In the genomic region with DNA sequence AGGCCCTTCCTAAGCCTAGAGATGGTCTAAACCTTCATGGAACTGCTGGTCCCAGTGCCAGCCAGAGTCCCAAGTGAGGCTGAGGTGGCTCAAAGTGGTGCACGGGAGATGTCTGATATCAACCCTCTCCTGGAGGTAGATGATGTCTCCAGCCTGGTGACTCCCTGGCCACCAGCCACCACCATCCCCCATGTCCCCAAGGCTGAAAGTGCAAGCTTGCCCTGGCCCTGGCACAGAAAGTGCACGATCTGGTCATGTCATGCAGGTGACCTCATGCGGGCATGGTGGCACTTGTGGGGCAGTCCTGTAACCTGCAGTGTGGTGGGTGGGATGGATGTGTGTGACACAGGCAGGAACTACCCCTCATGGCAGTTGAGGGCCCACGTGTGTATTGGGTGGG, we compare ENCODE assay signal across 2 cellular contexts. TPM values are rescaled to one million over a fixed set of nuclear protein-coding genes. Genes with fewer than 3 reads are reported as not detected.
"Had no signal": no experiment of that assay in that cellular context is flagged by ENCODE, and none has a peak within 500 bp of the region (broad histone marks: within the 10 kb centered on the region; RNA-seq: fewer than 3 reads in every experiment).

No MANE protein-coding gene starts in this region.

RNA-seq across cellular contexts. Expression of gene SCGB2B2, which starts 11.7 kb away (rescaled TPM):
- total RNA-seq: LHCN-M2, SJSA1 had no signal
